ENCODE assay signal across 1 cellular context in genomic region chr12:105467710-105468366, GRCh38.
TF ChIP-seq lines count a peak whose summit lies in the region.

No MANE protein-coding gene starts in this region.

TF ChIP-seq in GM23338, 12 proteins besides CTCF, POLR2A, EP300 and RAD21 (continued from another document):
- TF ChIP-seq ZNF462 (CRISPR knock-in tag; IDR thresholded peaks at IDR 0.05): no peak
- no peak for TF ChIP-seq EZH2phosphoT487 (IDR thresholded peaks at IDR 0.05; ENCODE audit: unreplicated experiment)
- no peak for TF ChIP-seq EZH2 (IDR thresholded peaks at IDR 0.05; ENCODE audit: low read depth, unreplicated experiment)
- TF ChIP-seq STAT1 (IDR thresholded peaks at IDR 0.05; ENCODE audit: unreplicated experiment): no peak
- TF ChIP-seq POLR2AphosphoS5 (IDR thresholded peaks at IDR 0.05; ENCODE audit: low read depth): no peak
- no peak for TF ChIP-seq REST (IDR thresholded peaks at IDR 0.05; ENCODE audit: unreplicated experiment)
- TF ChIP-seq NANOG (IDR thresholded peaks at IDR 0.05; ENCODE audit: borderline replicate concordance): no peak
TF ChIP-seq in GM23338: peak in this region for 0.
